Comparison of ENCODE assay signal across 18 cellular contexts in genomic region chr14:55377236-55377635, GRCh38.
"Had no signal": no experiment of that assay in that cellular context is flagged by ENCODE, and none has a peak within 500 bp of the region (broad histone marks: within the 10 kb centered on the region; RNA-seq: fewer than 3 reads in every experiment).

No MANE protein-coding gene starts in this region.

- DNase-seq: activated CD4-positive, alpha-beta T cell treated with anti-CD3 and anti-CD28 coated beads, Interleukin-2, amount 50 U/mL, for 4 hours; activated CD4-positive, CD25-positive, alpha-beta regulatory T cell treated with anti-CD3 and anti-CD28 coated beads, Interleukin-2, amount 50 U/mL, for 72 hours; activated gamma-delta T cell; activated T-cell treated with anti-CD3 and anti-CD28 coated beads, Interleukin-2, amount 50 U/mL, for 48 hours; caudate nucleus; effector memory CD4-positive, alpha-beta T cell; hypothalamus; left cardiac atrium; natural killer cell; nucleus accumbens; psoas muscle; spleen; stimulated activated CD4-positive, alpha-beta T cell treated with anti-CD3 and anti-CD28 coated beads, Interleukin-1b, Interleukin-23, amount 100 ng/mL, for 48 hours had no signal

- H3K4me3 Mint-ChIP-seq: natural killer cell; stimulated activated memory B cell treated with anti-CD40 and anti-IgM and Interleukin-4, amounts not matched to agents 10 μg/mL and 1 μg/mL and 100 μg/mL, for 72 hours had no signal

- H3K27me3 ChIP-seq: spleen, suprapubic skin had no signal

- H3K4me1 ChIP-seq: suprapubic skin had no signal

- ATAC-seq: left cardiac atrium; natural killer cell; psoas muscle; sciatic nerve; stimulated activated memory B cell treated with anti-CD40 and anti-IgM and Interleukin-4, amounts not matched to agents 10 μg/mL and 1 μg/mL and 100 μg/mL, for 72 hours had no signal

- H3K27ac Mint-ChIP-seq: natural killer cell; stimulated activated memory B cell treated with anti-CD40 and anti-IgM and Interleukin-4, amounts not matched to agents 10 μg/mL and 1 μg/mL and 100 μg/mL, for 72 hours had no signal

- H3K27me3 Mint-ChIP-seq: stimulated activated memory B cell treated with anti-CD40 and anti-IgM and Interleukin-4, amounts not matched to agents 10 μg/mL and 1 μg/mL and 100 μg/mL, for 72 hours had no signal

- H3K9me3 ChIP-seq: psoas muscle, spleen, suprapubic skin had no signal

- H3K4me3 ChIP-seq: lung, psoas muscle, spleen, suprapubic skin had no signal

- H3K27ac ChIP-seq: epithelial cell of prostate, psoas muscle, spleen, suprapubic skin had no signal

- H3K9me3 Mint-ChIP-seq: natural killer cell; stimulated activated memory B cell treated with anti-CD40 and anti-IgM and Interleukin-4, amounts not matched to agents 10 μg/mL and 1 μg/mL and 100 μg/mL, for 72 hours had no signal
